Comparison of ENCODE assay signal across 32 cellular contexts in the genomic region with DNA sequence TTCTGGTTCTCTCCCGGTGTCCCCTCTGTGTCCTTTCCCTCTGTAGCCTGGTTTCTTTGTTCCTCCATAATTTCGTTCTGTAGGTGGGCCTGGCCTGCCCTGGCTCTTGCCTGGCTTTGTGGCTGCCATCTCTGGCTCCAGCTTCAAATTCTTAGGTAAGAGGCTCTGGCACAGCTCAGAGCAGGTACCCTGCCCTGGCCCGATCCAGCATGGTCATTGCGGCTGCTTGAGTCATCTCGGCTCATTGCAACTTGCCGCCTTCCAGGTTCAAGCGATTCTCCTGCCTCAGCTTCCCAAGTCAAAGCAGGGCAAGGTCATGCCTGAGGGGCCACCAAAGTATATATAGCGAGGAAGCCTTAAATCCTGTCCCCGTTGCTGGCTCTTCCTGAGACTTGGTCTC.
"Had no signal": no experiment of that assay in that cellular context is flagged by ENCODE, and none has a peak within 500 bp of the region (broad histone marks: within the 10 kb centered on the region; RNA-seq: fewer than 3 reads in every experiment).

No MANE protein-coding gene starts in this region.

- ATAC-seq: activated naive CD4-positive, alpha-beta T cell treated with anti-CD3 and anti-CD28 coated beads, Interleukin-2, amount 50 U/mL, for 72 hours; activated naive CD8-positive, alpha-beta T cell treated with anti-CD3 and anti-CD28 coated beads, Interleukin-2, amount 50 U/mL, for 24 hours; activated T-cell treated with anti-CD3 and anti-CD28 coated beads, Interleukin-2, amount 50 U/mL, for 4 hours; activated T-cell treated with anti-CD3 and anti-CD28 coated beads, Interleukin-2, amount 50 U/mL, for 72 hours; activated T-helper 17 cell treated with anti-CD3 and anti-CD28 coated beads, Interleukin-2, amount 50 U/mL, for 72 hours; body of pancreas had no signal

- H3K4me1 ChIP-seq: ascending aorta, body of pancreas, breast epithelium had no signal

- H3K27me3 ChIP-seq: adrenal gland, ascending aorta, body of pancreas, brain microvascular endothelial cell, breast epithelium, cardiac muscle cell had no signal

- H3K36me3 ChIP-seq: adrenal gland, ascending aorta, brain microvascular endothelial cell, breast epithelium, cardiac muscle cell had no signal

- H3K4me3 ChIP-seq: adrenal gland, ascending aorta, body of pancreas, breast epithelium, cardiac muscle cell had no signal

- H3K9me3 ChIP-seq: adrenal gland, ascending aorta, body of pancreas, breast epithelium had no signal

- DNase-seq: activated effector memory CD4-positive, alpha-beta T cell treated with anti-CD3 and anti-CD28 coated beads, Interleukin-2, amount 50 U/mL, for 16 hours; activated effector memory CD4-positive, alpha-beta T cell treated with Interleukin-2 at 50 U/mL for 16 hours; activated gamma-delta T cell; activated gamma-delta T cell treated with Interleukin-2 at 50 U/mL for 16 hours; activated naive CD4-positive, alpha-beta T cell; activated naive CD4-positive, alpha-beta T cell treated with anti-CD3 and anti-CD28 coated beads for 36 hours; activated naive CD4-positive, alpha-beta T cell treated with anti-CD3 and anti-CD28 coated beads, Interleukin-2, amount 10 ng/mL, durations not matched to agents 7 days and 5 days; activated naive CD4-positive, alpha-beta T cell treated with anti-CD3 and anti-CD28 coated beads, Interleukin-2, amount 50 U/mL, for 16 hours; activated naive CD4-positive, alpha-beta T cell treated with Interleukin-2 at 50 U/mL for 16 hours; activated naive CD8-positive, alpha-beta T cell treated with anti-CD3 and anti-CD28 coated beads for 36 hours; activated naive CD8-positive, alpha-beta T cell treated with anti-CD3 and anti-CD28 coated beads, Interleukin-2, amount 10 ng/mL, durations not matched to agents 7 days and 5 days; activated naive CD8-positive, alpha-beta T cell treated with anti-CD3 and anti-CD28 coated beads, Interleukin-2, amount 50 U/mL, for 24 hours; activated T-cell treated with anti-CD3 and anti-CD28 coated beads, Interleukin-2, amount 50 U/mL, for 1 hour; activated T-cell treated with anti-CD3 and anti-CD28 coated beads, Interleukin-2, amount 50 U/mL, for 24 hours; activated T-cell treated with anti-CD3 and anti-CD28 coated beads, Interleukin-2, amount 50 U/mL, for 4 hours; activated T-cell treated with anti-CD3 and anti-CD28 coated beads, Interleukin-2, amount 50 U/mL, for 48 hours; activated T-cell treated with anti-CD3 and anti-CD28 coated beads, Interleukin-2, amount 50 U/mL, for 72 hours; amniotic stem cell; amygdala; anterior cingulate cortex; aorta; body of pancreas; brain microvascular endothelial cell; caudate nucleus; central memory CD4-positive, alpha-beta T cell; cerebellar nuclear complex had no signal

- H3K27ac ChIP-seq: adrenal gland, ascending aorta, body of pancreas, brain microvascular endothelial cell, breast epithelium, cardiac muscle cell had no signal
